Comparison of ENCODE assay signal across 11 cellular contexts in genomic region chr11:134562941-134563471, GRCh38.
"Had no signal": no experiment of that assay in that cellular context is flagged by ENCODE, and none has a peak within 500 bp of the region (broad histone marks: within the 10 kb centered on the region; RNA-seq: fewer than 3 reads in every experiment).

No MANE protein-coding gene starts in this region.

- DNase-seq: activated CD4-positive, alpha-beta T cell treated with anti-CD3 and anti-CD28 coated beads for 48 hours; activated naive CD4-positive, alpha-beta T cell treated with Interleukin-2 at 50 U/mL for 16 hours; activated naive CD8-positive, alpha-beta T cell treated with anti-CD3 and anti-CD28 coated beads, Interleukin-2, amount 50 U/mL, for 24 hours; effector memory CD8-positive, alpha-beta T cell; kidney; pancreas; small intestine had no signal

- H3K9me3 ChIP-seq: gastroesophageal sphincter, pancreas had no signal

- H3K36me3 ChIP-seq: gastroesophageal sphincter, pancreas had no signal

- H3K27ac ChIP-seq: gastroesophageal sphincter, pancreas had no signal

- H3K4me1 ChIP-seq: gastroesophageal sphincter, pancreas had no signal

- H3K4me3 ChIP-seq: gastroesophageal sphincter, pancreas had no signal

- ATAC-seq: activated naive CD8-positive, alpha-beta T cell treated with anti-CD3 and anti-CD28 coated beads, Interleukin-2, amount 50 U/mL, for 24 hours; effector memory CD8-positive, alpha-beta T cell; gastroesophageal sphincter; pancreas; SK-N-SH treated with all-trans-retinoic acid at 6 μM for 48 hours; stimulated activated memory B cell treated with anti-CD40 and anti-IgM and Interleukin-4, amounts not matched to agents 10 μg/mL and 1 μg/mL and 100 μg/mL, for 72 hours; WTC11 had no signal
